ENCODE assay signal across 27 cellular contexts in genomic region chr16:78591682-78592103, GRCh38.
"Had no signal": no experiment of that assay in that cellular context is flagged by ENCODE, and none has a peak within 500 bp of the region (broad histone marks: within the 10 kb centered on the region; RNA-seq: fewer than 3 reads in every experiment).

No MANE protein-coding gene starts in this region.

- H3K27me3 ChIP-seq: ascending aorta, body of pancreas had no signal

- H3K4me3 ChIP-seq: ascending aorta, body of pancreas had no signal

- H3K36me3 ChIP-seq: ascending aorta had no signal

- ATAC-seq: activated naive CD4-positive, alpha-beta T cell treated with anti-CD3 and anti-CD28 coated beads, Interleukin-2, amount 50 U/mL, for 72 hours; activated naive CD8-positive, alpha-beta T cell treated with anti-CD3 and anti-CD28 coated beads, Interleukin-2, amount 50 U/mL, for 24 hours; activated T-cell treated with anti-CD3 and anti-CD28 coated beads, Interleukin-2, amount 50 U/mL, for 4 hours; body of pancreas; Panc1; T-helper 17 cell had no signal

- H3K27ac ChIP-seq: ascending aorta, body of pancreas had no signal

- H3K4me1 ChIP-seq: ascending aorta, body of pancreas had no signal

- H3K9me3 ChIP-seq: ascending aorta, body of pancreas had no signal

- DNase-seq: activated B cell treated with CpG ODN at 0.5 μM for 24 hours; activated CD4-positive, alpha-beta memory T cell treated with anti-CD3 and anti-CD28 coated beads for 36 hours; activated CD4-positive, alpha-beta T cell treated with anti-CD3 and anti-CD28 coated beads, Interleukin-2, amount 10 ng/mL, durations not matched to agents 7 days and 5 days; activated CD8-positive, alpha-beta memory T cell treated with anti-CD3 and anti-CD28 coated beads for 24 hours; activated effector memory CD4-positive, alpha-beta T cell treated with anti-CD3 and anti-CD28 coated beads, Interleukin-2, amount 50 U/mL, for 16 hours; activated naive CD4-positive, alpha-beta T cell treated with Interleukin-2 at 50 U/mL for 16 hours; activated naive CD8-positive, alpha-beta T cell treated with anti-CD3 and anti-CD28 coated beads, Interleukin-2, amount 50 U/mL, for 24 hours; activated T-cell treated with anti-CD3 and anti-CD28 coated beads, Interleukin-2, amount 50 U/mL, for 4 hours; amniotic stem cell; body of pancreas; KG1; NCI-H1048; NCI-H1417 treated with DMSO at 0.1 percent for 48 hours; NCI-H187; NCI-H2081; NCI-H2227 treated with DMSO at 0.1 percent for 48 hours; NCI-H446 treated with DMSO at 0.1 percent for 48 hours; NCI-H524 treated with DMSO at 0.1 percent for 48 hours; NCI-H82; OCI-M1; RPMI8226; SHP77 treated with DMSO at 0.1 percent for 48 hours; T-helper 17 cell; T-helper 9 cell had no signal
